In the genomic region with DNA sequence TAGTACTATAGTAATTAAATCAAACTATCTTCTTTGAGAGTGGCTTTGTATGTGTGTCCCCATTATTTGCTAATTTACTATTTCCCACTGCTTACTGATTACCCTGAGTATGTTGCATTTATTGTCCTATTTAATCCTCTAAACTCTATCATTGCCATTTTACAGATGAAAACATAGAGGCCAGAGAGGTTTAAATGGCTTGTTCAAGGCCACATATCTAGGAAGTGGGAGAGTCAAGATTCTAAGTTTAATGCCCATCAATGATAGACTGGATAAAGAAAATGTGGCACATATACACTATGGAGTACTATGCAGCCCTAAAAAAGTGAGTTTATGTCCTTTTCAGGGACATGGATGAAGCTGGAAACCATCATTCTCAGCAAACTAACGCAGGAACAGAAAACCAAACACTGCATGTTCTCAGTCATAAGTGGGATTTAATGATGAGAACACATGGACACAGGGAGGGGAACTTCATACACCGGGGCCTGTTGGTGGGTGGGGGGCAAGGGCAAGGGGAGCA, we compare ENCODE assay signal across 24 cellular contexts.
"Had no signal": no experiment of that assay in that cellular context is flagged by ENCODE, and none has a peak within 500 bp of the region (broad histone marks: within the 10 kb centered on the region; RNA-seq: fewer than 3 reads in every experiment).

No MANE protein-coding gene starts in this region.

- H3K27me3 Mint-ChIP-seq: activated CD4-positive, alpha-beta T cell treated with anti-CD3 and anti-CD28 coated beads, Interleukin-2, amount 10 ng/mL, durations not matched to agents 7 days and 5 days; activated CD8-positive, alpha-beta memory T cell treated with anti-CD3 and anti-CD28 coated beads, Interleukin-2, amount 10 ng/mL, durations not matched to agents 7 days and 5 days; activated CD8-positive, alpha-beta T cell treated with anti-CD3 and anti-CD28 coated beads for 36 hours; central memory CD8-positive, alpha-beta T cell had no signal

- H3K4me3 ChIP-seq: left ventricle myocardium inferior, pancreas, psoas muscle, right atrium auricular region, stomach, suprapubic skin, tibial nerve had no signal

- H3K9me3 Mint-ChIP-seq: activated CD8-positive, alpha-beta T cell treated with anti-CD3 and anti-CD28 coated beads for 36 hours; central memory CD8-positive, alpha-beta T cell; natural killer cell had no signal

- H3K27me3 ChIP-seq: pancreas, right atrium auricular region, stomach, suprapubic skin, tibial nerve had no signal

- H3K4me3 Mint-ChIP-seq: activated CD4-positive, alpha-beta T cell treated with anti-CD3 and anti-CD28 coated beads, Interleukin-2, amount 10 ng/mL, durations not matched to agents 7 days and 5 days; activated CD8-positive, alpha-beta memory T cell treated with anti-CD3 and anti-CD28 coated beads, Interleukin-2, amount 10 ng/mL, durations not matched to agents 7 days and 5 days; activated CD8-positive, alpha-beta T cell treated with anti-CD3 and anti-CD28 coated beads for 36 hours; central memory CD8-positive, alpha-beta T cell; mesothelial cell of epicardium; natural killer cell had no signal

- DNase-seq: activated CD4-positive, alpha-beta T cell treated with anti-CD3 and anti-CD28 coated beads, Interleukin-2, amount 10 ng/mL, durations not matched to agents 7 days and 5 days; activated CD4-positive, CD25-positive, alpha-beta regulatory T cell treated with anti-CD3 and anti-CD28 coated beads, Interleukin-2, amount 50 U/mL, for 72 hours; activated CD8-positive, alpha-beta memory T cell treated with anti-CD3 and anti-CD28 coated beads, Interleukin-2, amount 10 ng/mL, durations not matched to agents 7 days and 5 days; activated CD8-positive, alpha-beta T cell treated with anti-CD3 and anti-CD28 coated beads for 36 hours; activated effector memory CD4-positive, alpha-beta T cell treated with anti-CD3 and anti-CD28 coated beads, Interleukin-2, amount 50 U/mL, for 16 hours; activated naive CD4-positive, alpha-beta T cell treated with anti-CD3 and anti-CD28 coated beads, Interleukin-2, amount 50 U/mL, for 16 hours; activated T-cell treated with anti-CD3 and anti-CD28 coated beads for 4 hours; effector memory CD4-positive, alpha-beta T cell; foreskin melanocyte; kidney glomerular epithelial cell; left ventricle myocardium inferior; natural killer cell; pancreas; psoas muscle; stimulated activated CD4-positive, alpha-beta T cell treated with anti-CD3 and anti-CD28 coated beads, Interleukin-12 subunit alpha, Interleukin-12 subunit beta, amount 100 ng/mL, for 4 hours; stomach had no signal

- H3K36me3 Mint-ChIP-seq: natural killer cell had no signal

- ATAC-seq: activated CD8-positive, alpha-beta memory T cell treated with anti-CD3 and anti-CD28 coated beads, Interleukin-2, amount 10 ng/mL, durations not matched to agents 7 days and 5 days; activated CD8-positive, alpha-beta T cell treated with anti-CD3 and anti-CD28 coated beads for 36 hours; natural killer cell; pancreas had no signal

- H3K27ac Mint-ChIP-seq: activated CD4-positive, alpha-beta T cell treated with anti-CD3 and anti-CD28 coated beads, Interleukin-2, amount 10 ng/mL, durations not matched to agents 7 days and 5 days; activated CD8-positive, alpha-beta memory T cell treated with anti-CD3 and anti-CD28 coated beads, Interleukin-2, amount 10 ng/mL, durations not matched to agents 7 days and 5 days; activated CD8-positive, alpha-beta T cell treated with anti-CD3 and anti-CD28 coated beads for 36 hours; mesothelial cell of epicardium; natural killer cell had no signal

- H3K27ac ChIP-seq: left ventricle myocardium inferior, pancreas, psoas muscle, right atrium auricular region, stomach, suprapubic skin, tibial nerve had no signal

- H3K9me3 ChIP-seq: left ventricle myocardium inferior, pancreas, psoas muscle, right atrium auricular region, stomach, suprapubic skin, tibial nerve had no signal

- H3K36me3 ChIP-seq: left ventricle myocardium inferior, pancreas, right atrium auricular region, stomach, suprapubic skin, tibial nerve had no signal

- FAIRE-seq: astrocyte, colon, endothelial cell of umbilical vein, pancreas had no signal
